1 cellular context compared by ENCODE assay signal in genomic region chr18:23115683-23116096, GRCh38.
TF ChIP-seq lines count a peak whose summit lies in the region.

No MANE protein-coding gene starts in this region.

TF ChIP-seq in SK-N-SH, 30 proteins besides CTCF, POLR2A, EP300 and RAD21 (continued from another document):
- TF ChIP-seq REST (IDR thresholded peaks at IDR 0.05; ENCODE audit: low read depth, low read length) (no peak), MEF2A (IDR thresholded peaks at IDR 0.05; ENCODE audit: borderline replicate concordance, low read depth) (no peak), SMC3 (IDR thresholded peaks at IDR 0.05; ENCODE audit: low read depth, low read length) (no peak), FOXJ3 (CRISPR knock-in tag; IDR thresholded peaks at IDR 0.05) (no peak), NFIC (IDR thresholded peaks at IDR 0.05; ENCODE audit: borderline replicate concordance) (no peak), USF1 (IDR thresholded peaks at IDR 0.05; ENCODE audit: borderline replicate concordance, low read depth) (no peak)
